Comparison of ENCODE assay signal across 8 cellular contexts in genomic region chr4:38753021-38753806, GRCh38. TPM values are rescaled to one million over a fixed set of nuclear protein-coding genes. Genes with fewer than 3 reads are reported as not detected.
DNase-seq lines count a peak whose midpoint lies in the region; ATAC-seq and TF ChIP-seq lines count a peak whose summit lies in the region.

No MANE protein-coding gene starts in this region.

- ATAC-seq in Right ventricle myocardium inferior (peak; percentile 95), psoas muscle (peak; percentile 69 to 85 (median 78)), GM21528 (IDR thresholded peaks at IDR 0.05; ENCODE audit: low FRiP score, unreplicated experiment) (no peak), HG03108 (IDR thresholded peaks at IDR 0.05; ENCODE audit: unreplicated experiment) (no peak), GM21786 (IDR thresholded peaks at IDR 0.05; ENCODE audit: unreplicated experiment) (no peak)

- intact Hi-C loops in Right ventricle myocardium inferior (cut with DNase I) (loop anchor here (10.0 kb wide), 1 partner anchor 382 kb away; no protein-coding TSS in a partner anchor), psoas muscle (cut with DNase I) (no loop called here)

- TF ChIP-seq CTCF in psoas muscle (IDR thresholded peaks at IDR 0.05) = no peak

- H3K27me3 ChIP-seq in psoas muscle (ENCODE audit: insufficient read depth in 3 of 3, low read length in 2 of 3) = no peaks in the 10 kb centered on the region

- 42 to 52% (median 44%) methylated on average over 19 of the region's 19 CpGs for WGBS in psoas muscle, 3 donors

- H3K4me1 ChIP-seq in psoas muscle = no peaks in the 10 kb centered on the region

- H3K27ac ChIP-seq in psoas muscle = no peak overlapping the region

- H3K36me3 ChIP-seq in psoas muscle (ENCODE audit: insufficient read depth in 1 of 2, low read depth in 1 of 2) = no peaks in the 10 kb centered on the region

- H3K9me3 ChIP-seq in psoas muscle = no peaks in the 10 kb centered on the region

- no peak overlapping the region for H3K4me3 ChIP-seq in psoas muscle

- DNase-seq in GOT3 (lab: John Stamatoyannopoulos, UW) (peak; percentile 58), SK-N-DZ (ENCODE audit: low spot score) (peak; percentile 80), Right ventricle myocardium inferior (ENCODE audit: missing footprints) (peak; percentile 87), psoas muscle (peak; percentile 70 to 83)
- no peak for DNase-seq in activated CD4-positive, alpha-beta T cell treated with anti-CD3 and anti-CD28 coated beads for 48 hours

RNA-seq across cellular contexts. Expression of gene TLR10, which starts 29.6 kb away (rescaled TPM):
- not detected in 2 replicates for polyA plus RNA-seq in SK-N-DZ (2014; cell fraction: cytosol; rRNA removed)
- not detected in 2 replicates for polyA plus RNA-seq in SK-N-DZ (2014; cell fraction: nucleus; rRNA removed)
- not detected for total RNA-seq in Right ventricle myocardium inferior
- total RNA-seq in psoas muscle = under 1 TPM in 3 of 4 donors, not detected in 1; 0.11 to 0.17 (median 0.15) TPM
- polyA plus RNA-seq in psoas muscle = under 1 TPM in 2 of 3 donors, not detected in 1; 0.01 TPM

RNA-seq across cellular contexts. Expression of gene TLR1, which starts 51.4 kb away (rescaled TPM):
- 0.09 TPM in 1 of 2 replicates, not detected in the other for polyA plus RNA-seq in SK-N-DZ (2014; cell fraction: cytosol; rRNA removed)
- not detected in 2 replicates for polyA plus RNA-seq in SK-N-DZ (2014; cell fraction: nucleus; rRNA removed)
- total RNA-seq in Right ventricle myocardium inferior = 4.3 TPM
- 1 to 10 TPM; 1.7 to 4.1 (median 2.3) TPM for total RNA-seq in psoas muscle
- polyA plus RNA-seq in psoas muscle = under 1 TPM; 0.22 to 0.68 (median 0.61) TPM

Comparison
In these comparisons a context has a peak if more than half of its experiments do, and no peak if none do; other contexts are left out.
1. ATAC-seq: peak in Right ventricle myocardium inferior (single experiment) and psoas muscle (4 of 4); none in GM21528 (single experiment), HG03108 (single experiment) and GM21786 (single experiment).